In genomic region chr13:114119196-114119595, GRCh38 we compare ENCODE assay signal across 8 cellular contexts. TPM values are rescaled to one million over a fixed set of nuclear protein-coding genes. Genes with fewer than 3 reads are reported as not detected.
DNase-seq lines count a peak whose midpoint lies in the region; ATAC-seq and TF ChIP-seq lines count a peak whose summit lies in the region.

No MANE protein-coding gene starts in this region.

- H3K4me2 ChIP-seq in MM.1S (ENCODE audit: low read depth, low read length) = no peak overlapping the region

- H2AFZ ChIP-seq in MM.1S (ENCODE audit: low read length) = no peak overlapping the region

- H3K27me3 Mint-ChIP-seq in activated CD8-positive, alpha-beta T cell treated with anti-CD3 and anti-CD28 coated beads for 36 hours = no peaks in the 10 kb centered on the region

- peak overlapping the region; percentile 38 for H3K4me3 Mint-ChIP-seq in activated CD8-positive, alpha-beta T cell treated with anti-CD3 and anti-CD28 coated beads for 36 hours

- no peaks in the 10 kb centered on the region for H3K9me3 Mint-ChIP-seq in activated CD8-positive, alpha-beta T cell treated with anti-CD3 and anti-CD28 coated beads for 36 hours

- H3K9me3 ChIP-seq in MM.1S (replicated peaks; ENCODE audit: insufficient read depth, low read length) = no peaks in the 10 kb centered on the region

- no peaks in the 10 kb centered on the region for H3K9me2 ChIP-seq in MM.1S (replicated peaks; ENCODE audit: insufficient read depth, low read length)

- POLR2A ChIA-PET in activated CD8-positive, alpha-beta T cell treated with anti-CD3 and anti-CD28 coated beads for 36 hours (lab: Charles Lee) = interaction anchor here (1.0 to 2.0 kb wide), 4 partner anchors 8 to 87 kb away, joined by 3 to 10 read pairs (median 3); no protein-coding TSS in a partner anchor

- no peaks in the 10 kb centered on the region for H3K4me1 ChIP-seq in MM.1S (ENCODE audit: low read length)

- no peak overlapping the region for H3K9ac ChIP-seq in MM.1S (ENCODE audit: low read length)

- intact Hi-C loops in activated CD8-positive, alpha-beta T cell treated with anti-CD3 and anti-CD28 coated beads for 36 hours (cut with micrococcal nuclease) = no loop called here
- intact Hi-C loops in Right ventricle myocardium superior (cut with DNase I) = no loop called here

- H3K36me3 ChIP-seq in MM.1S (replicated peaks; ENCODE audit: insufficient read depth, low read length) = peaks cover 3% of the 10 kb centered on the region; the same call in 1 of the 2 replicates

- H3K4me3 ChIP-seq in retinal pigment epithelial cell (ENCODE audit: low read length) = peak overlapping the region; percentile 13
- no peak overlapping the region for H3K4me3 ChIP-seq in MM.1S (ENCODE audit: low read length)

- peaks cover 10% of the 10 kb centered on the region for H3F3A ChIP-seq in MM.1S (ENCODE audit: insufficient read depth, low read length)

- no peaks in the 10 kb centered on the region for H3K27me3 ChIP-seq in MM.1S (replicated peaks; ENCODE audit: insufficient read depth, low read length)

- H3K79me2 ChIP-seq in MM.1S (ENCODE audit: low read length) = peaks cover 87% of the 10 kb centered on the region

- peak; percentile 75 for DNase-seq in H4 (ENCODE audit: low spot score)
- DNase-seq in activated CD8-positive, alpha-beta T cell treated with anti-CD3 and anti-CD28 coated beads for 36 hours = peak; percentile 11
- DNase-seq in Right ventricle myocardium superior = peak; percentile 41
- DNase-seq in retinal pigment epithelial cell (ENCODE audit: low read depth) = peak; percentile 68
- no peak for DNase-seq in SKM-1 (lab: John Stamatoyannopoulos, UW; ENCODE audit: unreplicated experiment)
- DNase-seq in MV-4-11 (lab: John Stamatoyannopoulos, UW) = no peak
- no peak for DNase-seq in MM.1S

- no peak for TF ChIP-seq CTCF in activated CD8-positive, alpha-beta T cell treated with anti-CD3 and anti-CD28 coated beads for 36 hours (IDR thresholded peaks at IDR 0.05)
- no peak for TF ChIP-seq CTCF in retinal pigment epithelial cell (conservative IDR thresholded peaks at IDR 0.05; ENCODE audit: low read depth, low read length)
- no peak for TF ChIP-seq CTCF in MM.1S (IDR thresholded peaks at IDR 0.05; ENCODE audit: low read length)

- H3K4me1 Mint-ChIP-seq in activated CD8-positive, alpha-beta T cell treated with anti-CD3 and anti-CD28 coated beads for 36 hours (ENCODE audit: low read depth) = peaks cover 74% of the 10 kb centered on the region

- peaks cover 7% of the 10 kb centered on the region; the same call in 1 of the 2 replicates for H4K20me1 ChIP-seq in MM.1S (ENCODE audit: insufficient read depth, low read length)

- H3K27ac Mint-ChIP-seq in activated CD8-positive, alpha-beta T cell treated with anti-CD3 and anti-CD28 coated beads for 36 hours = peak overlapping the region; percentile 81

- CTCF ChIA-PET in activated CD8-positive, alpha-beta T cell treated with anti-CD3 and anti-CD28 coated beads for 36 hours (lab: Charles Lee) = no interaction called here

- ATAC-seq in activated CD8-positive, alpha-beta T cell treated with anti-CD3 and anti-CD28 coated beads for 36 hours = no peak
- peak; percentile 69 for ATAC-seq in Right ventricle myocardium superior (ENCODE audit: poor library complexity)
- ATAC-seq in HG02763 (IDR thresholded peaks at IDR 0.05; ENCODE audit: unreplicated experiment) = no peak

- peaks cover 19% of the 10 kb centered on the region for H3K36me3 Mint-ChIP-seq in activated CD8-positive, alpha-beta T cell treated with anti-CD3 and anti-CD28 coated beads for 36 hours (ENCODE audit: low read depth)

- H3K27ac ChIP-seq in MM.1S (ENCODE audit: low read length) = no peak overlapping the region

RNA-seq across cellular contexts. Expression of gene RASA3, which starts 13.2 kb away (rescaled TPM):
- total RNA-seq in H4 (2014; rRNA removed; shearing (Covaris generic)) = 6.3 and 7.1 TPM in 2 replicates
- total RNA-seq in activated CD8-positive, alpha-beta T cell treated with anti-CD3 and anti-CD28 coated beads for 36 hours = 10 to 100 TPM; 28.9 to 32.3 TPM
- 11.2 TPM for total RNA-seq in Right ventricle myocardium superior

RNA-seq across cellular contexts. Expression of gene CFAP97D2, which starts 59.9 kb away (rescaled TPM):
- not detected in 2 replicates for total RNA-seq in H4 (2014; rRNA removed; shearing (Covaris generic))
- total RNA-seq in activated CD8-positive, alpha-beta T cell treated with anti-CD3 and anti-CD28 coated beads for 36 hours = not detected
- not detected for total RNA-seq in Right ventricle myocardium superior

Comparison
In these comparisons a context has a peak if more than half of its experiments do, and no peak if none do; other contexts are left out.
1. DNase-seq: peak in H4 (single experiment), activated CD8-positive, alpha-beta T cell treated with anti-CD3 and anti-CD28 coated beads for 36 hours (single experiment), Right ventricle myocardium superior (single experiment) and retinal pigment epithelial cell (single experiment); none in SKM-1 (single experiment), MV-4-11 (single experiment) and MM.1S (single experiment).